32 cellular contexts compared by ENCODE assay signal in genomic region chr17:42233148-42233547, GRCh38. TPM values are rescaled to one million over a fixed set of nuclear protein-coding genes. Genes with fewer than 3 reads are reported as not detected.
DNase-seq lines count a peak whose midpoint lies in the region; ATAC-seq, FAIRE-seq and TF ChIP-seq lines count a peak whose summit lies in the region.
"Had no signal": no experiment of that assay in that cellular context is flagged by ENCODE, and none has a peak within 500 bp of the region (broad histone marks: within the 10 kb centered on the region; RNA-seq: fewer than 3 reads in every experiment).

No MANE protein-coding gene starts in this region.

- DNase-seq in EL (peak; percentile 52), NCI-H226 (peak; percentile 68), bronchial epithelial cell (ENCODE audit: low read depth) (peak; percentile 58), renal cortical epithelial cell (ENCODE audit: low read depth) (peak; percentile 52), DMS153 treated with DMSO at 0.1 percent for 48 hours (lab: John Stamatoyannopoulos, UW; ENCODE audit: unreplicated experiment) (no peak), left ventricle myocardium superior (no peak)
- DNase-seq: activated CD4-positive, CD25-positive, alpha-beta regulatory T cell; activated naive CD4-positive, alpha-beta T cell treated with anti-CD3 and anti-CD28 coated beads for 36 hours; amygdala; CD8-positive, alpha-beta T cell; central memory CD4-positive, alpha-beta T cell; DMS 273 treated with DMSO at 0.1 percent for 48 hours; endodermal cell; hippocampal formation; immature natural killer cell; mesendoderm; NCI-H1092 treated with DMSO at 0.1 percent for 48 hours; NCI-H187 treated with DMSO at 0.1 percent for 48 hours; NCI-H2171 treated with DMSO at 0.1 percent for 48 hours; NCI-H526; Peyer's patch; stimulated activated naive CD8-positive, alpha-beta T cell treated with anti-CD3 and anti-CD28 coated beads, Interleukin-15, amount 100 ng/mL, for 72 hours; T-helper 1 cell had no signal

- intact Hi-C loops in left ventricle myocardium superior (cut with micrococcal nuclease) = no loop called here

- ATAC-seq in GM21423 (IDR thresholded peaks at IDR 0.05; ENCODE audit: unreplicated experiment) (no peak), left ventricle myocardium superior (no peak), GM18861 (IDR thresholded peaks at IDR 0.05; ENCODE audit: unreplicated experiment) (no peak)
- ATAC-seq: CD8-positive, alpha-beta T cell; stimulated activated naive CD8-positive, alpha-beta T cell treated with anti-CD3 and anti-CD28 coated beads, Interleukin-15, amount 100 ng/mL, for 72 hours had no signal

- H3K4me3 ChIP-seq in bronchial epithelial cell (ENCODE audit: low read depth, low read length) = no peak overlapping the region
- H3K4me3 ChIP-seq: esophagus muscularis mucosa, Peyer's patch, SJSA1, vagina had no signal

- FAIRE-seq in bronchial epithelial cell (lab: Jason Lieb, UNC) = no peak

- H3K36me3 ChIP-seq in bronchial epithelial cell (ENCODE audit: control insufficient read depth, insufficient read depth, low read length) = no peaks in the 10 kb centered on the region
- H3K36me3 ChIP-seq: Peyer's patch, vagina had no signal

- no peaks in the 10 kb centered on the region for H3K27me3 ChIP-seq in bronchial epithelial cell (ENCODE audit: control insufficient read depth, insufficient read depth, low read length)
- H3K27me3 ChIP-seq: esophagus muscularis mucosa, neutrophil, Peyer's patch, SJSA1, vagina had no signal

- TF ChIP-seq CTCF in bronchial epithelial cell (IDR thresholded peaks at IDR 0.05; ENCODE audit: insufficient read depth, low read length, severe bottlenecking) = no peak

RNA-seq across cellular contexts. Expression of gene GHDC, which starts 38.9 kb away (rescaled TPM):
- total RNA-seq in bronchial epithelial cell = 5.9 and 6.8 TPM in 2 replicates
- total RNA-seq in renal cortical epithelial cell = 30.6 and 69.0 TPM in 2 replicates
- total RNA-seq in left ventricle myocardium superior = 7.0 TPM

RNA-seq across cellular contexts. Expression of gene STAT5B, which starts 43.0 kb away (rescaled TPM):
- total RNA-seq in bronchial epithelial cell = 11.6 and 12.2 TPM in 2 replicates
- total RNA-seq in renal cortical epithelial cell = 17.2 and 27.2 TPM in 2 replicates
- 33.4 TPM for total RNA-seq in left ventricle myocardium superior

RNA-seq across cellular contexts. Expression of gene HCRT, which starts 47.9 kb away (rescaled TPM):
- total RNA-seq in bronchial epithelial cell = not detected in 2 replicates
- not detected in 2 replicates for total RNA-seq in renal cortical epithelial cell
- not detected for total RNA-seq in left ventricle myocardium superior
- total RNA-seq: activated naive CD4-positive, alpha-beta T cell treated with anti-CD3 and anti-CD28 coated beads for 36 hours; CD8-positive, alpha-beta T cell; endodermal cell; esophagus muscularis mucosa; G401; myocyte; Peyer's patch; posterior vena cava; SJSA1; vagina had no signal

RNA-seq across cellular contexts. Expression of gene KCNH4, which starts 52.2 kb away (rescaled TPM):
- total RNA-seq in bronchial epithelial cell = not detected in 2 replicates
- not detected in 2 replicates for total RNA-seq in renal cortical epithelial cell
- 0.15 TPM for total RNA-seq in left ventricle myocardium superior
- total RNA-seq: endodermal cell, G401, myocyte, SJSA1, vagina had no signal

RNA-seq across cellular contexts. Expression of gene STAT5A, which starts 55.1 kb away (rescaled TPM):
- total RNA-seq in bronchial epithelial cell = 1.3 TPM in 2 replicates
- total RNA-seq in renal cortical epithelial cell = 12.2 and 25.7 TPM in 2 replicates
- total RNA-seq in left ventricle myocardium superior = 13.8 TPM

Comparison
In these comparisons a context has a peak if more than half of its experiments do, and no peak if none do; other contexts are left out.
1. DNase-seq: peak in EL (single experiment), NCI-H226 (single experiment), bronchial epithelial cell (single experiment) and renal cortical epithelial cell (single experiment); none in DMS153 treated with DMSO at 0.1 percent for 48 hours (single experiment) and left ventricle myocardium superior (single experiment).